8 cellular contexts compared by ENCODE assay signal in the genomic region with DNA sequence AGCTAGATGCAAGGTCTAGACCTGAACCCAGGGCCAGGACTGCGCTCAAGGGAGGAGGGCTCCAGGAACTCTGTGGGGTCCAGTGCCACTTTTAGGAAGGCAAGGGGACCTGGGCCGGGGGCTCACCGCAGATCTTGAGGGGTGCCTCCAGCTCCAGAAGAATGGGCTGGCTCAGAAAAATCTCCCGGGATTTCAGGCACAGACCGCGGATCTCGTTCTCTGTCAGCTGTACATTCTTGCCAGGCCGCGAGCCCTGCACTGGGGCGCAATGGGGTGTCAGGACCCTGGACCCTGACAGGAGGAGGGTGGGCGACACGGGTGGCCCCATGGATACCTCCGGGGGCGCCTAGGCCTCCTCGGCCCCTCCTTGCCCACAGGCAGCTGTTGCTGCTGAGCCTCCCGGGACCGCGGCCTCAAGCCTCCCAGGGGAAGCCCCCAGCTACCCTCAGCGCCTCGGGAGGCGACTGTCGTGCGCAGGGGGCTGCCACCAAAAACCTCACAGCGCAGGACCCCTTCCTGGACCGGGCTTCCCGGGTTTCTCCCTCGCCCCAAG. TPM values are rescaled to one million over a fixed set of nuclear protein-coding genes. Genes with fewer than 3 reads are reported as not detected.
DNase-seq lines count a peak whose midpoint lies in the region; ATAC-seq and TF ChIP-seq lines count a peak whose summit lies in the region.

No MANE protein-coding gene starts in this region.

- peaks cover 9% of the 10 kb centered on the region for H3K4me1 Mint-ChIP-seq in HFFc6 (ENCODE audit: low read depth)

- H3K27ac ChIP-seq in DND-41 (ENCODE audit: low read length) = peak overlapping the region; percentile 88
- H3K27ac ChIP-seq in VCaP = peak overlapping the region; percentile 99
- peak overlapping the region; percentile 89 to 99 (median 97) for H3K27ac ChIP-seq in heart right ventricle
- peak overlapping the region; percentile 50 to 99 (median 96) for H3K27ac ChIP-seq in skin epidermis

- H3K9ac ChIP-seq in DND-41 (ENCODE audit: low read depth, low read length) = peak overlapping the region; percentile 98

- H3K27ac Mint-ChIP-seq in HFFc6 = no peak overlapping the region; the same call in 1 of the 2 replicates

- H3K9me3 ChIP-seq in DND-41 (ENCODE audit: insufficient read depth, low read length, severe bottlenecking) (no peaks in the 10 kb centered on the region), heart right ventricle (no peaks in the 10 kb centered on the region)

- peaks cover 95% of the 10 kb centered on the region for H3K79me2 ChIP-seq in DND-41 (ENCODE audit: insufficient read depth, low read length)

- no peaks in the 10 kb centered on the region for H3K9me3 Mint-ChIP-seq in HFFc6

- H3K4me1 ChIP-seq in DND-41 (ENCODE audit: insufficient read depth, low read length) (peaks cover 90% of the 10 kb centered on the region), heart right ventricle (peaks cover 0 to 86% (median 54%) of the 10 kb centered on the region in 9 donors)

- H2AFZ ChIP-seq in DND-41 (ENCODE audit: low read depth, low read length) = peak overlapping the region; percentile 45; the same call in 1 of the 2 replicates

- H3K4me3 Mint-ChIP-seq in HFFc6 = peak overlapping the region; percentile 87

- H3K36me3 Mint-ChIP-seq in HFFc6 (ENCODE audit: low read depth) = peaks cover 7% of the 10 kb centered on the region; the same call in 1 of the 2 replicates

- H3K36me3 ChIP-seq in DND-41 (ENCODE audit: insufficient read depth, low read length) (peaks cover 72% of the 10 kb centered on the region), heart right ventricle (peaks cover 0 to 47% (median 26%) of the 10 kb centered on the region in 9 donors)

- peaks cover 49% of the 10 kb centered on the region for H4K20me1 ChIP-seq in DND-41 (ENCODE audit: insufficient read depth, low read length)

- H3K27me3 ChIP-seq in DND-41 (ENCODE audit: insufficient read depth, low read length, poor library complexity) (no peaks in the 10 kb centered on the region), heart right ventricle (no peaks in the 10 kb centered on the region)

- H3K27me3 Mint-ChIP-seq in HFFc6 (ENCODE audit: insufficient read depth) = no peaks in the 10 kb centered on the region

- ATAC-seq in DND-41 (ENCODE audit: insufficient read depth, low read depth) (peak; percentile 3), heart right ventricle (peak in 7 of 8 donors; percentile 0 to 18 (median 1)), HG02973 (IDR thresholded peaks at IDR 0.05; ENCODE audit: unreplicated experiment) (no peak)

- peak overlapping the region; percentile 89 for H3K4me2 ChIP-seq in DND-41 (ENCODE audit: insufficient read depth, low read length)

- TF ChIP-seq CTCF in DND-41 (IDR thresholded peaks at IDR 0.05; ENCODE audit: borderline replicate concordance, extremely low read depth, low read length, poor library complexity, severe bottlenecking) (no peak), HFFc6 (IDR thresholded peaks at IDR 0.05) (no peak; the same call in 1 of the 2 replicates), VCaP (conservative IDR thresholded peaks at IDR 0.05) (no peak), heart right ventricle (IDR thresholded peaks at IDR 0.05) (no peak)

- intact Hi-C loops in heart right ventricle (cut with DNase I) = loop anchor here in 8 of 10 donors (1.0 to 5.0 kb wide), 5 partner anchors 66 to 106 kb away; a partner anchor contains a TSS

- 4 to 5% methylated on average over 27 of the region's 27 CpGs for WGBS in heart right ventricle, 2 donors

- DNase-seq in DND-41 (peak; percentile 57), HFFc6 (no peak), heart right ventricle (no peak), SKM-1 (lab: John Stamatoyannopoulos, UW; ENCODE audit: unreplicated experiment) (no peak), putamen (ENCODE audit: low spot score) (no peak)

- H3K4me3 ChIP-seq in DND-41 (ENCODE audit: low read depth in 1 of 2, low read length in 2 of 2) (peak overlapping the region; percentile 90 to 91), heart right ventricle (peak overlapping the region; percentile 68 to 99 (median 96)), skin epidermis (peak overlapping the region; percentile 78 to 97 (median 89))

RNA-seq across cellular contexts. Expression of a gene that starts 0.6 kb away (rescaled TPM):
- total RNA-seq in HFFc6 (2021; fragmentation: NEBNext Ultra II Directional; extraction: Animal tissue kit (Norgen Biotek cat#: 25700)) = 100 to 1,000 TPM; 162 to 191 (median 180) TPM
- total RNA-seq in heart right ventricle = 100 to 1,000 TPM in 7 of 10 donors, 10 to 100 TPM in 3; 92.0 to 143 (median 103) TPM
- polyA plus RNA-seq in heart right ventricle = 100 to 1,000 TPM in 1 of 2 donors, 10 to 100 TPM in 1; 80.2 to 186 TPM

RNA-seq across cellular contexts. Expression of a gene that starts 2.9 kb away (rescaled TPM):
- not detected for total RNA-seq in HFFc6 (2021; fragmentation: NEBNext Ultra II Directional; extraction: Animal tissue kit (Norgen Biotek cat#: 25700))
- total RNA-seq in heart right ventricle = 1 to 10 TPM in 2 of 10 donors, under 1 TPM in 8; 0.26 to 7.1 (median 0.65) TPM
- 1 to 10 TPM in 1 of 2 donors, under 1 TPM in 1; 0.62 to 1.4 TPM for polyA plus RNA-seq in heart right ventricle

RNA-seq across cellular contexts. Expression of a gene that starts 9.2 kb away (rescaled TPM):
- total RNA-seq in HFFc6 (2021; fragmentation: NEBNext Ultra II Directional; extraction: Animal tissue kit (Norgen Biotek cat#: 25700)) = 10 to 100 TPM in 1 of 6 experiments, 1 to 10 TPM in 5; 7.6 to 10.3 (median 8.8) TPM
- 10 to 100 TPM in 1 of 10 donors, 1 to 10 TPM in 9; 4.8 to 13.8 (median 6.4) TPM for total RNA-seq in heart right ventricle
- polyA plus RNA-seq in heart right ventricle = 10 to 100 TPM in 1 of 2 donors, 1 to 10 TPM in 1; 9.9 to 15.0 TPM

RNA-seq across cellular contexts. Expression of a gene that starts 14.5 kb away (rescaled TPM):
- under 1 TPM in 5 of 6 experiments, not detected in 1; 0.05 to 0.14 (median 0.06) TPM for total RNA-seq in HFFc6 (2021; fragmentation: NEBNext Ultra II Directional; extraction: Animal tissue kit (Norgen Biotek cat#: 25700))
- total RNA-seq in heart right ventricle = 10 to 100 TPM in 9 of 10 donors, 1 to 10 TPM in 1; 6.1 to 26.6 (median 19.0) TPM
- polyA plus RNA-seq in heart right ventricle = 10 to 100 TPM in 1 of 2 donors, under 1 TPM in 1; 0.55 to 10.9 TPM

RNA-seq across cellular contexts. Expression of a gene that starts 27.3 kb away (rescaled TPM):
- 10 to 100 TPM; 51.5 to 58.4 (median 55.8) TPM for total RNA-seq in HFFc6 (2021; fragmentation: NEBNext Ultra II Directional; extraction: Animal tissue kit (Norgen Biotek cat#: 25700))
- total RNA-seq in heart right ventricle = 10 to 100 TPM; 16.3 to 30.4 (median 20.8) TPM
- 10 to 100 TPM; 32.2 to 46.3 TPM for polyA plus RNA-seq in heart right ventricle
